ENCODE assay signal across 35 cellular contexts in the genomic region with DNA sequence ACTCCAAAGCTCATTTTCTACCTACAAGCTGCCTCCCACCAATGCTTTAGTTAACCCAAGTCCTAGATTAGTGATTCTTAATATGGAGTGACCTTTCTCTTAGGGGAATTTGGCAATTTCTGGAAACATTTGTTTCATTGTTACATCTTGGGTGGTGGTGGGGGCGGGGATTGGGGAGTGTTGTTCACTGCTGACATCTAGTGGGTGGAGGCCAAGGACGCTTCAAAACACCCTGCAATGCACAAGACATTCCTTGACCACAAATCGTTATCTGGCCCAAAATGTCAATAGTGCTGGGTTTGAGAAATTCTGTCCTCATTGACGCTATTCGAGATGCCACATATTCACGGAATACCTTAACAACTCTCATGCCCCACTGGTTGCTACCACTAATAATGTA.
DNase-seq lines count a peak whose midpoint lies in the region; ATAC-seq, FAIRE-seq and TF ChIP-seq lines count a peak whose summit lies in the region.
"Had no signal": no experiment of that assay in that cellular context is flagged by ENCODE, and none has a peak within 500 bp of the region (broad histone marks: within the 10 kb centered on the region; RNA-seq: fewer than 3 reads in every experiment).

No MANE protein-coding gene starts in this region.

- H4K91ac ChIP-seq in H1 (replicated peaks; ENCODE audit: insufficient read length, low read length): no peak overlapping the region

- peak; percentile 15 for DNase-seq in SK-N-SH
- DNase-seq in NB4 (ENCODE audit: low read depth): peak; percentile 11
- DNase-seq in H1 (ENCODE audit: low read depth in 1 of 2, low spot score in 2 of 2): no peak
- no peak for DNase-seq in mucosa of gallbladder (ENCODE audit: low spot score)
- DNase-seq: activated CD4-positive, alpha-beta T cell treated with anti-CD3 and anti-CD28 coated beads, Interleukin-2, amount 10 ng/mL, durations not matched to agents 7 days and 5 days; activated gamma-delta T cell treated with Interleukin-2 at 50 U/mL for 16 hours; activated naive CD8-positive, alpha-beta T cell treated with anti-CD3 and anti-CD28 coated beads, Interleukin-2, amount 50 U/mL, for 24 hours; activated T-cell treated with anti-CD3 and anti-CD28 coated beads, Interleukin-2, amount 50 U/mL, for 24 hours; dermis blood vessel endothelial cell; DMS79 treated with DMSO at 0.1 percent for 48 hours; HFFc6; hippocampal formation; immature natural killer cell; Kasumi-1; left colon; mesenchymal stem cell; NCI-H1092; NCI-H187 treated with DMSO at 0.1 percent for 48 hours; NCI-H2171 treated with DMSO at 0.1 percent for 48 hours; NCI-H524; stimulated activated CD4-positive, alpha-beta T cell treated with anti-CD3 and anti-CD28 coated beads, Interleukin-15, amount 100 ng/mL, for 24 hours; stimulated activated naive CD4-positive, alpha-beta T cell treated with Interleukin-2 at 50 U/mL for 16 hours; SW 1271; T1000 had no signal

- no peak overlapping the region for H2BK15ac ChIP-seq in H1 (ENCODE audit: low read length)

- 41% methylated on average over 6 of the region's 6 CpGs for WGBS in SK-N-SH (ENCODE audit: low lambda C conversion rate)
- 72% methylated on average over 6 of the region's 6 CpGs; no CpG with 5 or more reads in 1 of the 2 experiments for WGBS in H1 (ENCODE audit: extremely low coverage in 1 of 2, insufficient coverage in 1 of 2, insufficient read length in 1 of 2, insufficient replicate concordance in 2 of 2, low coverage in 1 of 2, low lambda C conversion rate in 2 of 2, missing lambda C conversion rate in 1 of 2), 2 experiments

- H2AFZ ChIP-seq in SK-N-SH (ENCODE audit: low read depth) (no peak overlapping the region), H1 (ENCODE audit: low read length) (no peak overlapping the region)

- peak; percentile 47; the same call in 1 of the 2 replicates for TF ChIP-seq RAD21 in SK-N-SH (IDR thresholded peaks at IDR 0.05; ENCODE audit: low read length)
- TF ChIP-seq RAD21 in H1 (IDR thresholded peaks at IDR 0.05 in 1 of 2, conservative IDR thresholded peaks at IDR 0.05 in 1 of 2; ENCODE audit: low read depth in 2 of 2, low read length in 2 of 2): peak; percentile 17 to 50; a peak in 3 of 4 replicates

- POLR2A ChIA-PET in SK-N-SH (lab: Yijun Ruan, JAX): no interaction called here
- POLR2A ChIA-PET in H1 (lab: Charles Lee; ENCODE audit: partially characterized antibody): no interaction called here

- H3K27ac ChIP-seq in SK-N-SH (ENCODE audit: low read depth in 2 of 2, low read length in 1 of 2): no peak overlapping the region
- H3K27ac ChIP-seq in H1 (ENCODE audit: low read depth, low read length): no peak overlapping the region
- H3K27ac ChIP-seq: gastroesophageal sphincter, neutrophil, thoracic aorta, vagina had no signal

- H3K9me3 ChIP-seq in SK-N-SH (no peaks in the 10 kb centered on the region), H1 (ENCODE audit: insufficient read depth in 2 of 2, low read depth in 1 of 2, low read length in 1 of 2) (peaks cover 4 to 8% of the 10 kb centered on the region in 2 experiments; a peak in 2 of 4 replicates)
- H3K9me3 ChIP-seq: gastroesophageal sphincter, neutrophil, thoracic aorta, vagina had no signal

- no peaks in the 10 kb centered on the region for H3K79me2 ChIP-seq in SK-N-SH (ENCODE audit: insufficient read depth)
- H3K79me2 ChIP-seq in H1 (ENCODE audit: control insufficient read depth in 1 of 2, insufficient read depth in 2 of 2, low read length in 2 of 2): no peaks in the 10 kb centered on the region

- H3K4me2 ChIP-seq in SK-N-SH (no peak overlapping the region), H1 (ENCODE audit: insufficient read depth in 1 of 2, low read depth in 2 of 2, low read length in 2 of 2) (no peak overlapping the region)

- TF ChIP-seq CTCF in SK-N-SH (IDR thresholded peaks at IDR 0.05) (no peak), NB4 (IDR thresholded peaks at IDR 0.05; ENCODE audit: low read depth, low read length) (peak; percentile 16), H1 (IDR thresholded peaks at IDR 0.05; ENCODE audit: control extremely low read depth in 1 of 3, insufficient read depth in 1 of 3, low read depth in 1 of 3, low read length in 3 of 3) (peak; percentile 5 to 30 (median 25); a peak in 2 of 4 replicates)

- no peak overlapping the region for H3K14ac ChIP-seq in H1 (ENCODE audit: insufficient read length)

- H3F3A ChIP-seq in SK-N-SH (replicated peaks; ENCODE audit: insufficient read depth): no peaks in the 10 kb centered on the region

- TF ChIP-seq EP300 in SK-N-SH (IDR thresholded peaks at IDR 0.05; ENCODE audit: borderline replicate concordance in 1 of 2, low read depth in 1 of 2, low read length in 1 of 2): no peak
- no peak for TF ChIP-seq EP300 in H1 (IDR thresholded peaks at IDR 0.05; ENCODE audit: borderline replicate concordance in 1 of 2, low read depth in 2 of 2, low read length in 2 of 2)

- no peak overlapping the region for H3K18ac ChIP-seq in H1 (ENCODE audit: extremely low read depth, low read length)

- no peaks in the 10 kb centered on the region for H3K9me2 ChIP-seq in SK-N-SH

- H3K23ac ChIP-seq in H1 (ENCODE audit: insufficient read length): no peak overlapping the region

- H4K20me1 ChIP-seq in SK-N-SH (ENCODE audit: insufficient read depth) (no peaks in the 10 kb centered on the region), H1 (replicated peaks in 1 of 2; ENCODE audit: control insufficient read depth in 1 of 2, insufficient read depth in 2 of 2, low read length in 2 of 2) (no peaks in the 10 kb centered on the region)

- H2BK5ac ChIP-seq in H1 (ENCODE audit: low read depth, low read length): no peak overlapping the region

- H3K27me3 ChIP-seq in SK-N-SH (ENCODE audit: insufficient read depth) (no peaks in the 10 kb centered on the region), H1 (replicated peaks in 1 of 4; ENCODE audit: control insufficient read depth in 3 of 4, extremely low read depth in 1 of 4, insufficient read depth in 3 of 4, low read length in 3 of 4) (no peaks in the 10 kb centered on the region)
- H3K27me3 ChIP-seq: gastroesophageal sphincter, neutrophil, vagina had no signal

- no peak for FAIRE-seq in H1 (lab: Jason Lieb, UNC)
- FAIRE-seq: GM18507 had no signal

- no peaks in the 10 kb centered on the region for H3K23me2 ChIP-seq in H1 (ENCODE audit: low read depth, low read length)

- H3K9ac ChIP-seq in SK-N-SH (no peak overlapping the region), H1 (replicated peaks in 1 of 4; ENCODE audit: extremely low read depth in 1 of 4, low read depth in 3 of 4, low read length in 3 of 4) (no peak overlapping the region)

- TF ChIP-seq POLR2A in NB4 (IDR thresholded peaks at IDR 0.05; ENCODE audit: extremely low read depth, insufficient read length): no peak
- TF ChIP-seq POLR2A in H1 (IDR thresholded peaks at IDR 0.05; ENCODE audit: control extremely low read depth in 1 of 2, low read depth in 2 of 2, low read length in 2 of 2): no peak

- H3K4me3 ChIP-seq in SK-N-SH (ENCODE audit: low read depth in 2 of 2, low read length in 1 of 2) (no peak overlapping the region), NB4 (ENCODE audit: low read depth, low read length) (no peak overlapping the region), H1 (ENCODE audit: extremely low read depth in 1 of 4, insufficient read depth in 2 of 4, low read depth in 3 of 4, low read length in 4 of 4) (no peak overlapping the region)
- H3K4me3 ChIP-seq: gastroesophageal sphincter, thoracic aorta, vagina had no signal

- H3K4ac ChIP-seq in H1 (replicated peaks; ENCODE audit: insufficient read length, low read depth, low read length): no peak overlapping the region

- H2AK5ac ChIP-seq in H1 (ENCODE audit: low read depth, low read length): no peak overlapping the region

- no peak overlapping the region for H2BK20ac ChIP-seq in H1 (ENCODE audit: low read length)

- H4K5ac ChIP-seq in H1 (ENCODE audit: insufficient read length, low read depth, low read length): no peak overlapping the region

- CTCF ChIA-PET in SK-N-SH (lab: Yijun Ruan, JAX): interaction anchor here (0.7 to 1.5 kb wide), 2 partner anchors 303 to 344 kb away, joined by 3 to 6 read pairs; no protein-coding TSS in a partner anchor
- CTCF ChIA-PET in H1 (lab: Charles Lee; ENCODE audit: partially characterized antibody): interaction anchor here (0.7 to 1.9 kb wide), 3 partner anchors 10 to 81 kb away, joined by 3 to 4 read pairs (median 4); no protein-coding TSS in a partner anchor

- no peak overlapping the region for H3K56ac ChIP-seq in H1 (replicated peaks; ENCODE audit: insufficient read length, low read depth, low read length)

- ATAC-seq in SK-N-SH treated with all-trans-retinoic acid at 6 μM for 48 hours (no peak), GM21381 (IDR thresholded peaks at IDR 0.05; ENCODE audit: unreplicated experiment) (no peak), HG03135 (IDR thresholded peaks at IDR 0.05; ENCODE audit: unreplicated experiment) (no peak), GM19351 (IDR thresholded peaks at IDR 0.05; ENCODE audit: unreplicated experiment) (no peak)
- ATAC-seq: activated naive CD8-positive, alpha-beta T cell treated with anti-CD3 and anti-CD28 coated beads, Interleukin-2, amount 50 U/mL, for 24 hours; gastroesophageal sphincter; left colon; Right ventricle myocardium inferior; WTC11 had no signal

- no peak overlapping the region for H2BK12ac ChIP-seq in H1 (ENCODE audit: low read depth, low read length)

- no peaks in the 10 kb centered on the region for H3K79me1 ChIP-seq in H1 (ENCODE audit: low read depth, low read length)

- no peak overlapping the region for H4K8ac ChIP-seq in H1 (ENCODE audit: extremely low read depth, insufficient read depth, low read length)

- no peaks in the 10 kb centered on the region for H3K4me1 ChIP-seq in SK-N-SH (ENCODE audit: control insufficient read depth in 1 of 2, insufficient read depth in 2 of 2, low read depth in 1 of 2, low read length in 1 of 2)
- no peaks in the 10 kb centered on the region for H3K4me1 ChIP-seq in H1 (replicated peaks in 1 of 4; ENCODE audit: control insufficient read depth in 3 of 4, insufficient read depth in 4 of 4, low read length in 3 of 4)
- H3K4me1 ChIP-seq: gastroesophageal sphincter, vagina had no signal

- H2BK120ac ChIP-seq in H1 (replicated peaks; ENCODE audit: low read depth, low read length): no peak overlapping the region

- H3K36me3 ChIP-seq in SK-N-SH (replicated peaks in 1 of 2; ENCODE audit: control insufficient read depth in 1 of 2, insufficient read depth in 2 of 2, low read length in 1 of 2) (no peaks in the 10 kb centered on the region), H1 (ENCODE audit: control insufficient read depth in 2 of 4, insufficient read depth in 4 of 4, low read length in 3 of 4) (0 out of 8 replicates have a peak, but pooled peaks cover 0 to 2% (median 0%) of the 10 kb centered on the region in 4 experiments)
- H3K36me3 ChIP-seq: gastroesophageal sphincter, neutrophil, thoracic aorta, vagina had no signal

TF ChIP-seq in SK-N-SH, 30 proteins besides CTCF, POLR2A, EP300 and RAD21 (continues in another document):
- no peak for TF ChIP-seq TAF1 (IDR thresholded peaks at IDR 0.05; ENCODE audit: borderline replicate concordance, low read depth, low read length)

TF ChIP-seq in SK-N-SH treated with all-trans-retinoic acid at 6 μM for 48 hours, 23 proteins besides CTCF, POLR2A, EP300 and RAD21 (continues in another document):
- TF ChIP-seq SNAI2 (CRISPR knock-in tag; IDR thresholded peaks at IDR 0.05) (no peak), TCF4 (CRISPR knock-in tag; IDR thresholded peaks at IDR 0.05; ENCODE audit: borderline replicate concordance) (no peak)

TF ChIP-seq in H1, 55 proteins besides CTCF, POLR2A, EP300 and RAD21 (continues in another document):
- TF ChIP-seq YY1 (IDR thresholded peaks at IDR 0.05; ENCODE audit: low read depth, low read length): no peak

Comparison
In these comparisons a context has a peak if more than half of its experiments do, and no peak if none do; other contexts are left out.
1. DNase-seq: peak in SK-N-SH (single experiment) and NB4 (single experiment); none in H1 (0 of 2) and mucosa of gallbladder (single experiment).
2. Of the 17 proteins assayed by ChIP-seq in both H1 and SK-N-SH: peak only in H1: CTCF; only in SK-N-SH: none; in both: RAD21; in neither: 15.